In genomic region chr7:31883761-31884164, GRCh38 we compare ENCODE assay signal across 8 cellular contexts.
A peak's percentile ranks its signal among the peaks of the same experiment; 100 is the strongest.
DNase-seq lines count a peak whose midpoint lies in the region; ATAC-seq, FAIRE-seq and TF ChIP-seq lines count a peak whose summit lies in the region.

No MANE protein-coding gene starts in this region.

- no peak overlapping the region for H3K27ac Mint-ChIP-seq in stimulated activated effector memory CD8-positive, alpha-beta T cell treated with anti-CD3 and anti-CD28 coated beads, Interleukin-12 subunit alpha, Interleukin-12 subunit beta, amount 100 ng/mL, for 72 hours
- no peak overlapping the region for H3K27ac Mint-ChIP-seq in stimulated activated naive B cell treated with anti-CD40 and anti-IgM and Interleukin-4, amounts not matched to agents 10 μg/mL and 1 μg/mL and 100 μg/mL, for 72 hours

- peaks cover 11% of the 10 kb centered on the region for H3K9me3 Mint-ChIP-seq in stimulated activated effector memory CD8-positive, alpha-beta T cell treated with anti-CD3 and anti-CD28 coated beads, Interleukin-12 subunit alpha, Interleukin-12 subunit beta, amount 100 ng/mL, for 72 hours
- peaks cover 5 to 10% of the 10 kb centered on the region in 2 donors for H3K9me3 Mint-ChIP-seq in stimulated activated naive B cell treated with anti-CD40 and anti-IgM and Interleukin-4, amounts not matched to agents 10 μg/mL and 1 μg/mL and 100 μg/mL, for 72 hours

- TF ChIP-seq EP300 in H1 (IDR thresholded peaks at IDR 0.05; ENCODE audit: borderline replicate concordance in 1 of 2, low read depth in 2 of 2, low read length in 2 of 2) = no peak

- ATAC-seq in GM19395 (IDR thresholded peaks at IDR 0.05; ENCODE audit: unreplicated experiment) = peak; percentile 83
- no peak for ATAC-seq in stimulated activated effector memory CD8-positive, alpha-beta T cell treated with anti-CD3 and anti-CD28 coated beads, Interleukin-12 subunit alpha, Interleukin-12 subunit beta, amount 100 ng/mL, for 72 hours
- ATAC-seq in HG03571 (IDR thresholded peaks at IDR 0.05; ENCODE audit: unreplicated experiment) = no peak
- no peak for ATAC-seq in stimulated activated naive B cell treated with anti-CD40 and anti-IgM and Interleukin-4, amounts not matched to agents 10 μg/mL and 1 μg/mL and 100 μg/mL, for 72 hours (replicated peaks)

- H3K27ac ChIP-seq in H1 (ENCODE audit: low read depth, low read length) (no peak overlapping the region), rectal smooth muscle tissue (ENCODE audit: low read depth, low read length) (peak overlapping the region; percentile 32)

- no peak overlapping the region for H3K4me2 ChIP-seq in H1 (ENCODE audit: insufficient read depth in 1 of 2, low read depth in 2 of 2, low read length in 2 of 2)

- H4K5ac ChIP-seq in H1 (ENCODE audit: insufficient read length, low read depth, low read length) = no peak overlapping the region

- no peak overlapping the region for H3K4me3 Mint-ChIP-seq in stimulated activated effector memory CD8-positive, alpha-beta T cell treated with anti-CD3 and anti-CD28 coated beads, Interleukin-12 subunit alpha, Interleukin-12 subunit beta, amount 100 ng/mL, for 72 hours
- H3K4me3 Mint-ChIP-seq in stimulated activated naive B cell treated with anti-CD40 and anti-IgM and Interleukin-4, amounts not matched to agents 10 μg/mL and 1 μg/mL and 100 μg/mL, for 72 hours = no peak overlapping the region

- H3K36me3 Mint-ChIP-seq in stimulated activated effector memory CD8-positive, alpha-beta T cell treated with anti-CD3 and anti-CD28 coated beads, Interleukin-12 subunit alpha, Interleukin-12 subunit beta, amount 100 ng/mL, for 72 hours = no peaks in the 10 kb centered on the region
- no peaks in the 10 kb centered on the region for H3K36me3 Mint-ChIP-seq in stimulated activated naive B cell treated with anti-CD40 and anti-IgM and Interleukin-4, amounts not matched to agents 10 μg/mL and 1 μg/mL and 100 μg/mL, for 72 hours

- no peak overlapping the region for H4K91ac ChIP-seq in H1 (replicated peaks; ENCODE audit: insufficient read length, low read length)

- H3K9ac ChIP-seq in H1 (replicated peaks in 1 of 4; ENCODE audit: extremely low read depth in 1 of 4, low read depth in 3 of 4, low read length in 3 of 4) (no peak overlapping the region), rectal smooth muscle tissue (ENCODE audit: low read length) (no peak overlapping the region)

- FAIRE-seq in HTR-8/SVneo (lab: Jason Lieb, UNC) (peak; percentile 40), H1 (lab: Jason Lieb, UNC) (no peak)

- no peaks in the 10 kb centered on the region for H3K23me2 ChIP-seq in H1 (ENCODE audit: low read depth, low read length)

- H3K18ac ChIP-seq in H1 (ENCODE audit: extremely low read depth, low read length) = no peak overlapping the region

- no peak for TF ChIP-seq RAD21 in H1 (IDR thresholded peaks at IDR 0.05 in 1 of 2, conservative IDR thresholded peaks at IDR 0.05 in 1 of 2; ENCODE audit: low read depth in 2 of 2, low read length in 2 of 2)

- H3K4me1 Mint-ChIP-seq in stimulated activated effector memory CD8-positive, alpha-beta T cell treated with anti-CD3 and anti-CD28 coated beads, Interleukin-12 subunit alpha, Interleukin-12 subunit beta, amount 100 ng/mL, for 72 hours = no peaks in the 10 kb centered on the region
- H3K4me1 Mint-ChIP-seq in stimulated activated naive B cell treated with anti-CD40 and anti-IgM and Interleukin-4, amounts not matched to agents 10 μg/mL and 1 μg/mL and 100 μg/mL, for 72 hours = no peaks in the 10 kb centered on the region

- H3K4ac ChIP-seq in H1 (replicated peaks; ENCODE audit: insufficient read length, low read depth, low read length) = no peak overlapping the region

- H2BK5ac ChIP-seq in H1 (ENCODE audit: low read depth, low read length) = no peak overlapping the region

- TF ChIP-seq POLR2A in H1 (IDR thresholded peaks at IDR 0.05; ENCODE audit: control extremely low read depth in 1 of 2, low read depth in 2 of 2, low read length in 2 of 2) = no peak

- H2BK20ac ChIP-seq in H1 (ENCODE audit: low read length) = no peak overlapping the region

- 0 out of 2 replicates have a peak overlapping the region, but pooled peaks have one; percentile 46 for H2AFZ ChIP-seq in H1 (ENCODE audit: low read length)

- H4K20me1 ChIP-seq in H1 (replicated peaks in 1 of 2; ENCODE audit: control insufficient read depth in 1 of 2, insufficient read depth in 2 of 2, low read length in 2 of 2) = peaks cover 0 to 2% of the 10 kb centered on the region in 2 experiments

- H2BK120ac ChIP-seq in H1 (replicated peaks; ENCODE audit: low read depth, low read length) = no peak overlapping the region

- H3K14ac ChIP-seq in H1 (ENCODE audit: insufficient read length) = no peak overlapping the region

- H3K9me3 ChIP-seq in H1 (ENCODE audit: insufficient read depth in 2 of 2, low read depth in 1 of 2, low read length in 1 of 2) = no peaks in the 10 kb centered on the region

- no peaks in the 10 kb centered on the region; a peak in 1 of 7 replicates for H3K4me1 ChIP-seq in H1 (replicated peaks in 1 of 4; ENCODE audit: control insufficient read depth in 3 of 4, insufficient read depth in 4 of 4, low read length in 3 of 4)
- peaks cover 9% of the 10 kb centered on the region for H3K4me1 ChIP-seq in rectal smooth muscle tissue (ENCODE audit: control insufficient read depth, insufficient read depth, low read length)

- no peaks in the 10 kb centered on the region for H3K79me1 ChIP-seq in H1 (ENCODE audit: low read depth, low read length)

- H3K27me3 ChIP-seq in H1 (replicated peaks in 1 of 4; ENCODE audit: control insufficient read depth in 3 of 4, extremely low read depth in 1 of 4, insufficient read depth in 3 of 4, low read length in 3 of 4) (no peaks in the 10 kb centered on the region), rectal smooth muscle tissue (ENCODE audit: control insufficient read depth, insufficient read depth, low read length) (no peaks in the 10 kb centered on the region)

- no peak overlapping the region for H4K8ac ChIP-seq in H1 (ENCODE audit: extremely low read depth, insufficient read depth, low read length)

- H3K4me3 ChIP-seq in AG10803 (ENCODE audit: low read length) (no peak overlapping the region), H1 (ENCODE audit: extremely low read depth in 1 of 4, insufficient read depth in 2 of 4, low read depth in 3 of 4, low read length in 4 of 4) (no peak overlapping the region), rectal smooth muscle tissue (ENCODE audit: low read length) (no peak overlapping the region)

- no peak overlapping the region for H2AK5ac ChIP-seq in H1 (ENCODE audit: low read depth, low read length)

- TF ChIP-seq CTCF in AG10803 (conservative IDR thresholded peaks at IDR 0.05; ENCODE audit: low read length) (no peak), H1 (IDR thresholded peaks at IDR 0.05; ENCODE audit: control extremely low read depth in 1 of 3, insufficient read depth in 1 of 3, low read depth in 1 of 3, low read length in 3 of 3) (no peak)

- no peaks in the 10 kb centered on the region for H3K79me2 ChIP-seq in H1 (ENCODE audit: control insufficient read depth in 1 of 2, insufficient read depth in 2 of 2, low read length in 2 of 2)

- H2BK12ac ChIP-seq in H1 (ENCODE audit: low read depth, low read length) = no peak overlapping the region

- WGBS in H1 (ENCODE audit: extremely low coverage in 1 of 2, insufficient coverage in 1 of 2, insufficient read length in 1 of 2, insufficient replicate concordance in 2 of 2, low coverage in 1 of 2, low lambda C conversion rate in 2 of 2, missing lambda C conversion rate in 1 of 2), 2 experiments = 88% methylated on average over 3 of the region's 3 CpGs; no CpG with 5 or more reads in 1 of the 2 experiments

- H3K36me3 ChIP-seq in H1 (ENCODE audit: control insufficient read depth in 2 of 4, insufficient read depth in 4 of 4, low read length in 3 of 4) (no peaks in the 10 kb centered on the region), rectal smooth muscle tissue (ENCODE audit: control insufficient read depth, insufficient read depth, low read length) (no peaks in the 10 kb centered on the region)

- POLR2A ChIA-PET in H1 (lab: Charles Lee; ENCODE audit: partially characterized antibody) = no interaction called here

- no peak overlapping the region for H3K56ac ChIP-seq in H1 (replicated peaks; ENCODE audit: insufficient read length, low read depth, low read length)

- no peaks in the 10 kb centered on the region for H3K27me3 Mint-ChIP-seq in stimulated activated naive B cell treated with anti-CD40 and anti-IgM and Interleukin-4, amounts not matched to agents 10 μg/mL and 1 μg/mL and 100 μg/mL, for 72 hours

- CTCF ChIA-PET in H1 (lab: Charles Lee; ENCODE audit: partially characterized antibody) = interaction anchor here (0.7 to 1.2 kb wide), 4 partner anchors 70 to 320 kb away, joined by 3 to 4 read pairs (median 3); no protein-coding TSS in a partner anchor

- no peak overlapping the region for H3K23ac ChIP-seq in H1 (ENCODE audit: insufficient read length)

- no peak overlapping the region for H2BK15ac ChIP-seq in H1 (ENCODE audit: low read length)

- DNase-seq in AG10803 (ENCODE audit: low read depth) (peak; percentile 70), HTR-8/SVneo (ENCODE audit: insufficient read length, low spot score) (peak; percentile 32), H1 (ENCODE audit: low read depth in 1 of 2, low spot score in 2 of 2) (no peak)
- DNase-seq in stimulated activated effector memory CD8-positive, alpha-beta T cell treated with anti-CD3 and anti-CD28 coated beads, Interleukin-12 subunit alpha, Interleukin-12 subunit beta, amount 100 ng/mL, for 72 hours (ENCODE audit: low spot score in 2 of 2) = no peak
- DNase-seq in stimulated activated naive B cell treated with anti-CD40 and anti-IgM and Interleukin-4, amounts not matched to agents 10 μg/mL and 1 μg/mL and 100 μg/mL, for 72 hours = no peak

TF ChIP-seq in H1, 55 proteins besides CTCF, POLR2A, EP300 and RAD21:
- no peak for TF ChIP-seq HDAC6 (IDR thresholded peaks at IDR 0.05; ENCODE audit: low read depth, low read length)
- no peak for TF ChIP-seq SIX5 (IDR thresholded peaks at IDR 0.05; ENCODE audit: low read depth, low read length)
- no peak for TF ChIP-seq BCL11A (IDR thresholded peaks at IDR 0.05; ENCODE audit: low read depth in 2 of 2, low read length in 2 of 2)
- TF ChIP-seq TBP (IDR thresholded peaks at IDR 0.05; ENCODE audit: low read depth, low read length) = no peak
- TF ChIP-seq CEBPB (IDR thresholded peaks at IDR 0.05; ENCODE audit: low read depth, low read length) = no peak

Comparison
In these comparisons a context has a peak if more than half of its experiments do, and no peak if none do; other contexts are left out.
1. DNase-seq: peak in AG10803 (single experiment) and HTR-8/SVneo (single experiment); none in H1 (0 of 2), stimulated activated effector memory CD8-positive, alpha-beta T cell treated with anti-CD3 and anti-CD28 coated beads, Interleukin-12 subunit alpha, Interleukin-12 subunit beta, amount 100 ng/mL, for 72 hours (0 of 2) and stimulated activated naive B cell treated with anti-CD40 and anti-IgM and Interleukin-4, amounts not matched to agents 10 μg/mL and 1 μg/mL and 100 μg/mL, for 72 hours (single experiment).